ENCODE assay signal across 16 cellular contexts in the genomic region with DNA sequence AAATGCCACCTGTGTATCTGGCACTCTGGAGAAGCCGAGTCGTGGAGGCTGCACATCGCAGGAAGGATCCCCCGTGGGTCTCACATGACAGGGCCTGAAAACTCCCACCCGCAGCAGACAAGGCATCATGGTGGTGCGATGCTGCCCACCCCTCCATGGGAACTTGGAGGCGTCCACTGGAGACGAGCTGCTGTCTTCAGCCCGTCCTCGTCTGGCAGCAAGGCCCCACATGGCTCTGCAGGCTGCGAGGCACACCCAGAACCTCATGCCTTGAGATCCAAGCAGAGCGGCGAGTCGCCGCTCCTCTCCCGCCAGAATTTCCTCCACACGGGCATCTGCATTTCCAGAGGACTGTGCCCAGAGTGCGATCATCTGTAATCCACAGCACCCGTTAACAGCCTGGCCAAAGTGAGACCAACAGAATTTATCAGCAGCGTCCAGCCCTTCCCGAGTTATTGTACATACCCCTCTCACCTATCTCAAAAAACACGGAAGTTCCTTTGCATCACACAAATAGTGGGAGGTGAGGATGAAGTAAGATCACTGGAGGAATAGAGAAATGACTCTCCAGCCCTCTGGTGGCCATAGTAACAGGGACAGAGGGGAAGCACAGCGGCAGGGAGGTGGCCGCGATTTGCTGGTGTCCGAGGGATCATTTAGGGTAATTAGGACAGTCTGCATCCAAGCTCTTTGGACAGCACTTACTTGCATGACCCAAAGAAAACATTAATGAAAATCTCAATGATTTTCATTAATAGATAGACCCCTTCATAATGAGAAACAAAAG.
DNase-seq lines count a peak whose midpoint lies in the region; ATAC-seq and TF ChIP-seq lines count a peak whose summit lies in the region.
"Had no signal": no experiment of that assay in that cellular context is flagged by ENCODE, and none has a peak within 500 bp of the region (broad histone marks: within the 10 kb centered on the region; RNA-seq: fewer than 3 reads in every experiment).

No MANE protein-coding gene starts in this region.

- no peak overlapping the region for H3K4me3 Mint-ChIP-seq in activated naive CD4-positive, alpha-beta T cell treated with anti-CD3 and anti-CD28 coated beads, Interleukin-2, amount 10 ng/mL, durations not matched to agents 7 days and 5 days
- no peak overlapping the region for H3K4me3 Mint-ChIP-seq in activated CD4-positive, alpha-beta memory T cell treated with anti-CD3 and anti-CD28 coated beads, Interleukin-2, amount 10 ng/mL, durations not matched to agents 7 days and 5 days

- no peaks in the 10 kb centered on the region for H3K9me3 ChIP-seq in vagina
- H3K9me3 ChIP-seq in suprapubic skin: no peaks in the 10 kb centered on the region
- H3K9me3 ChIP-seq: breast epithelium, SJCRH30, thoracic aorta had no signal

- POLR2A ChIA-PET in activated CD4-positive, alpha-beta memory T cell treated with anti-CD3 and anti-CD28 coated beads, Interleukin-2, amount 10 ng/mL, durations not matched to agents 7 days and 5 days (lab: Charles Lee): interaction anchor here (0.8 to 1.5 kb wide), 4 partner anchors 9 to 37 kb away, joined by 3 to 4 read pairs (median 4); no protein-coding TSS in a partner anchor

- no peaks in the 10 kb centered on the region for H3K9me3 Mint-ChIP-seq in activated naive CD4-positive, alpha-beta T cell treated with anti-CD3 and anti-CD28 coated beads, Interleukin-2, amount 10 ng/mL, durations not matched to agents 7 days and 5 days
- no peaks in the 10 kb centered on the region for H3K9me3 Mint-ChIP-seq in activated CD4-positive, alpha-beta memory T cell treated with anti-CD3 and anti-CD28 coated beads, Interleukin-2, amount 10 ng/mL, durations not matched to agents 7 days and 5 days

- no peak for ATAC-seq in foreskin keratinocyte
- no peak for ATAC-seq in left colon

- H3K27ac ChIP-seq in foreskin keratinocyte (no peak overlapping the region), vagina (no peak overlapping the region), suprapubic skin (no peak overlapping the region)
- H3K27ac ChIP-seq: breast epithelium, SJCRH30, thoracic aorta had no signal

- TF ChIP-seq POLR2A in vagina (IDR thresholded peaks at IDR 0.05): no peak
- no peak for TF ChIP-seq POLR2A in suprapubic skin (IDR thresholded peaks at IDR 0.05)

- H3K36me3 ChIP-seq in vagina (peaks cover 0 to 9% of the 10 kb centered on the region in 2 donors), suprapubic skin (peaks cover 60% of the 10 kb centered on the region)
- H3K36me3 ChIP-seq: breast epithelium had no signal

- peaks cover 48% of the 10 kb centered on the region for H3K4me1 Mint-ChIP-seq in activated naive CD4-positive, alpha-beta T cell treated with anti-CD3 and anti-CD28 coated beads, Interleukin-2, amount 10 ng/mL, durations not matched to agents 7 days and 5 days
- H3K4me1 Mint-ChIP-seq in activated CD4-positive, alpha-beta memory T cell treated with anti-CD3 and anti-CD28 coated beads, Interleukin-2, amount 10 ng/mL, durations not matched to agents 7 days and 5 days: peaks cover 71% of the 10 kb centered on the region

- no peaks in the 10 kb centered on the region for H3K27me3 Mint-ChIP-seq in activated naive CD4-positive, alpha-beta T cell treated with anti-CD3 and anti-CD28 coated beads, Interleukin-2, amount 10 ng/mL, durations not matched to agents 7 days and 5 days
- no peaks in the 10 kb centered on the region for H3K27me3 Mint-ChIP-seq in activated CD4-positive, alpha-beta memory T cell treated with anti-CD3 and anti-CD28 coated beads, Interleukin-2, amount 10 ng/mL, durations not matched to agents 7 days and 5 days

- no peak for TF ChIP-seq EP300 in suprapubic skin (IDR thresholded peaks at IDR 0.05)

- peak; percentile 6 for TF ChIP-seq CTCF in foreskin keratinocyte (conservative IDR thresholded peaks at IDR 0.05)
- TF ChIP-seq CTCF in vagina (IDR thresholded peaks at IDR 0.05): no peak
- no peak for TF ChIP-seq CTCF in suprapubic skin (IDR thresholded peaks at IDR 0.05)

- H3K36me3 Mint-ChIP-seq in activated naive CD4-positive, alpha-beta T cell treated with anti-CD3 and anti-CD28 coated beads, Interleukin-2, amount 10 ng/mL, durations not matched to agents 7 days and 5 days: peaks cover 93% of the 10 kb centered on the region
- H3K36me3 Mint-ChIP-seq in activated CD4-positive, alpha-beta memory T cell treated with anti-CD3 and anti-CD28 coated beads, Interleukin-2, amount 10 ng/mL, durations not matched to agents 7 days and 5 days (ENCODE audit: low read depth): peaks cover 100% of the 10 kb centered on the region

- intact Hi-C loops in vagina (cut with DNase I): no loop called here
- intact Hi-C loops in left colon (cut with DNase I, micrococcal nuclease): no loop called here

- peak overlapping the region; percentile 83 for H3K27ac Mint-ChIP-seq in activated naive CD4-positive, alpha-beta T cell treated with anti-CD3 and anti-CD28 coated beads, Interleukin-2, amount 10 ng/mL, durations not matched to agents 7 days and 5 days
- H3K27ac Mint-ChIP-seq in activated CD4-positive, alpha-beta memory T cell treated with anti-CD3 and anti-CD28 coated beads, Interleukin-2, amount 10 ng/mL, durations not matched to agents 7 days and 5 days: peak overlapping the region; percentile 77

- WGBS in suprapubic skin: 91% methylated on average over 23 of the region's 26 CpGs

- no peaks in the 10 kb centered on the region for H3K27me3 ChIP-seq in foreskin keratinocyte
- no peaks in the 10 kb centered on the region for H3K27me3 ChIP-seq in vagina
- H3K27me3 ChIP-seq in suprapubic skin: no peaks in the 10 kb centered on the region
- H3K27me3 ChIP-seq: breast epithelium, SJCRH30 had no signal

- CTCF ChIA-PET in activated naive CD4-positive, alpha-beta T cell treated with anti-CD3 and anti-CD28 coated beads, Interleukin-2, amount 10 ng/mL, durations not matched to agents 7 days and 5 days (lab: Charles Lee): no interaction called here
- CTCF ChIA-PET in activated CD4-positive, alpha-beta memory T cell treated with anti-CD3 and anti-CD28 coated beads, Interleukin-2, amount 10 ng/mL, durations not matched to agents 7 days and 5 days (lab: Charles Lee): no interaction called here

- no peak for DNase-seq in activated naive CD4-positive, alpha-beta T cell treated with anti-CD3 and anti-CD28 coated beads, Interleukin-2, amount 10 ng/mL, durations not matched to agents 7 days and 5 days
- DNase-seq in activated naive CD4-positive, alpha-beta T cell treated with anti-CD3 and anti-CD28 coated beads, Interleukin-2, amount 50 U/mL, for 16 hours: no peak
- DNase-seq in activated CD4-positive, alpha-beta memory T cell treated with anti-CD3 and anti-CD28 coated beads, Interleukin-2, amount 10 ng/mL, durations not matched to agents 7 days and 5 days: peak; percentile 14
- DNase-seq in foreskin keratinocyte (no peak), vagina (ENCODE audit: extremely low spot score in 2 of 2) (peak; percentile 79 to 85), germinal center (ENCODE audit: low spot score) (no peak), suprapubic skin (ENCODE audit: low spot score in 2 of 2) (no peak), left colon (no peak)
- DNase-seq: activated T-cell treated with anti-CD3 and anti-CD28 coated beads, Interleukin-2, amount 50 U/mL, for 48 hours; DMS79; foreskin melanocyte; NCI-H2171; SJCRH30 had no signal

- no peaks in the 10 kb centered on the region for H3K4me1 ChIP-seq in foreskin keratinocyte
- H3K4me1 ChIP-seq in vagina: no peaks in the 10 kb centered on the region
- H3K4me1 ChIP-seq in suprapubic skin: no peaks in the 10 kb centered on the region
- H3K4me1 ChIP-seq: breast epithelium, SJCRH30 had no signal

- no peak overlapping the region for H3K4me3 ChIP-seq in vagina
- no peak overlapping the region for H3K4me3 ChIP-seq in suprapubic skin
- H3K4me3 ChIP-seq: breast epithelium, lung, SJCRH30, thoracic aorta had no signal

Comparison
In these comparisons a context has a peak if more than half of its experiments do, and no peak if none do; other contexts are left out.
1. DNase-seq: peak in activated CD4-positive, alpha-beta memory T cell treated with anti-CD3 and anti-CD28 coated beads, Interleukin-2, amount 10 ng/mL, durations not matched to agents 7 days and 5 days (single experiment) and vagina (2 of 2); none in activated naive CD4-positive, alpha-beta T cell treated with anti-CD3 and anti-CD28 coated beads, Interleukin-2, amount 10 ng/mL, durations not matched to agents 7 days and 5 days (single experiment), activated naive CD4-positive, alpha-beta T cell treated with anti-CD3 and anti-CD28 coated beads, Interleukin-2, amount 50 U/mL, for 16 hours (single experiment), foreskin keratinocyte (0 of 2), germinal center (single experiment), suprapubic skin (0 of 2) and left colon (0 of 2).